8 cellular contexts compared by ENCODE assay signal in genomic region chr11:62905927-62906531, GRCh38. TPM values are rescaled to one million over a fixed set of nuclear protein-coding genes. Genes with fewer than 3 reads are reported as not detected.
DNase-seq lines count a peak whose midpoint lies in the region; ATAC-seq and TF ChIP-seq lines count a peak whose summit lies in the region.

No MANE protein-coding gene starts in this region.

- H3K27me3 ChIP-seq in KMS-11 (ENCODE audit: insufficient read depth, low read depth): no peaks in the 10 kb centered on the region

- H3K9ac ChIP-seq in KMS-11: peak overlapping the region; percentile 19; the same call in 1 of the 2 replicates

- H3K4me2 ChIP-seq in KMS-11: peak overlapping the region; percentile 42

- H2AFZ ChIP-seq in KMS-11 (ENCODE audit: low read depth): peak overlapping the region; percentile 87

- peak; percentile 99 for TF ChIP-seq CTCF in GM10266 (IDR thresholded peaks at IDR 0.05; ENCODE audit: control insufficient read depth, insufficient read depth, low read depth, missing control alignments)
- peak; percentile 98 for TF ChIP-seq CTCF in KMS-11 (conservative IDR thresholded peaks at IDR 0.05; ENCODE audit: low read depth, low read length)
- peak; percentile 100 for TF ChIP-seq CTCF in fibroblast of the aortic adventitia (IDR thresholded peaks at IDR 0.05; ENCODE audit: insufficient read depth, low read length)

- peaks cover 9% of the 10 kb centered on the region for H3K4me1 ChIP-seq in KMS-11 (ENCODE audit: low read depth, poor library complexity, severe bottlenecking)

- DNase-seq in GM10266 (ENCODE audit: extremely low spot score) (peak; percentile 79), RKO (ENCODE audit: low spot score) (peak; percentile 76), activated T-helper 1 cell treated with Interleukin-2 at 50 U/mL for 16 hours (ENCODE audit: low read depth) (peak; percentile 62), fibroblast of the aortic adventitia (ENCODE audit: low read depth) (peak; percentile 85), non-pigmented ciliary epithelial cell (ENCODE audit: low read depth) (peak; percentile 31), substantia nigra (lab: John Stamatoyannopoulos, UW) (peak in 45 of 49 donors; percentile 19 to 83 (median 65))

- H3K79me2 ChIP-seq in KMS-11 (ENCODE audit: insufficient read depth, low read depth): no peaks in the 10 kb centered on the region

- no peak overlapping the region for H3K27ac ChIP-seq in KMS-11
- H3K27ac ChIP-seq in substantia nigra (ENCODE audit: low read depth, low read length, poor library complexity, severe bottlenecking): no peak overlapping the region

- no peaks in the 10 kb centered on the region for H4K20me1 ChIP-seq in KMS-11 (ENCODE audit: insufficient read depth)

- H3K36me3 ChIP-seq in KMS-11 (ENCODE audit: insufficient read depth): no peaks in the 10 kb centered on the region

- ATAC-seq in GM21529 (IDR thresholded peaks at IDR 0.05; ENCODE audit: unreplicated experiment): no peak

- H3K4me3 ChIP-seq in KMS-11 (IDR thresholded peaks at IDR 0.05; ENCODE audit: insufficient read depth, low read depth, low read length) (no peak overlapping the region), fibroblast of the aortic adventitia (ENCODE audit: low read depth, low read length) (no peak overlapping the region)

RNA-seq across cellular contexts. Expression of gene CHRM1, which starts 15.1 kb away (rescaled TPM):
- not detected in 2 replicates for total RNA-seq in fibroblast of the aortic adventitia (ENCODE audit: low replicate concordance)

RNA-seq across cellular contexts. Expression of gene SLC3A2, which starts 25.3 kb away (rescaled TPM):
- 174 and 179 TPM in 2 replicates for total RNA-seq in fibroblast of the aortic adventitia (ENCODE audit: low replicate concordance)

Comparison
In these comparisons a context has a peak if more than half of its experiments do, and no peak if none do; other contexts are left out.
1. DNase-seq: peak in every context shown above with its lines; median percentile 85 in fibroblast of the aortic adventitia; 79 in GM10266; 76 in RKO; 65 in substantia nigra; 62 in activated T-helper 1 cell treated with Interleukin-2 at 50 U/mL for 16 hours; 31 in non-pigmented ciliary epithelial cell.